ENCODE assay signal across 12 cellular contexts in genomic region chr3:124552224-124552623, GRCh38.
A peak's percentile ranks its signal among the peaks of the same experiment; 100 is the strongest.
DNase-seq lines count a peak whose midpoint lies in the region; TF ChIP-seq lines count a peak whose summit lies in the region.
"Had no signal": no experiment of that assay in that cellular context is flagged by ENCODE, and none has a peak within 500 bp of the region (broad histone marks: within the 10 kb centered on the region; RNA-seq: fewer than 3 reads in every experiment).

No MANE protein-coding gene starts in this region.

- TF ChIP-seq CTCF in coronary artery (IDR thresholded peaks at IDR 0.05): no peak

- H3K27ac ChIP-seq in coronary artery: peak overlapping the region in 1 of 2 donors; percentile 2
- H3K27ac ChIP-seq: sigmoid colon, tibial nerve had no signal

- peak; percentile 90 for DNase-seq in A172 (ENCODE audit: low spot score)
- peak; percentile 36 for DNase-seq in HPDE6-E6E7 (ENCODE audit: extremely low spot score)
- peak; percentile 43 for DNase-seq in NCI-H82 (lab: John Stamatoyannopoulos, UW)
- peak; percentile 63 for DNase-seq in glomerular visceral epithelial cell (ENCODE audit: extremely low spot score)
- DNase-seq in stimulated activated naive CD4-positive, alpha-beta T cell treated with Interleukin-2 at 50 U/mL for 16 hours (lab: John Stamatoyannopoulos, UW): no peak
- DNase-seq in coronary artery (ENCODE audit: low spot score): no peak
- no peak for DNase-seq in NOMO-1 treated with DMSO at 0.1 percent for 48 hours (lab: John Stamatoyannopoulos, UW; ENCODE audit: unreplicated experiment)
- no peak for DNase-seq in iPS-NIHi11 (ENCODE audit: low spot score)
- DNase-seq: endodermal cell, KBM-7, sigmoid colon had no signal

- no peak overlapping the region for H3K4me3 ChIP-seq in coronary artery
- H3K4me3 ChIP-seq: sigmoid colon, tibial nerve had no signal

Comparison
In these comparisons a context has a peak if more than half of its experiments do, and no peak if none do; other contexts are left out.
1. DNase-seq: peak in A172 (single experiment), HPDE6-E6E7 (single experiment), NCI-H82 (single experiment) and glomerular visceral epithelial cell (single experiment); none in stimulated activated naive CD4-positive, alpha-beta T cell treated with Interleukin-2 at 50 U/mL for 16 hours (single experiment), coronary artery (single experiment), NOMO-1 treated with DMSO at 0.1 percent for 48 hours (single experiment) and iPS-NIHi11 (single experiment).